In the genomic region with DNA sequence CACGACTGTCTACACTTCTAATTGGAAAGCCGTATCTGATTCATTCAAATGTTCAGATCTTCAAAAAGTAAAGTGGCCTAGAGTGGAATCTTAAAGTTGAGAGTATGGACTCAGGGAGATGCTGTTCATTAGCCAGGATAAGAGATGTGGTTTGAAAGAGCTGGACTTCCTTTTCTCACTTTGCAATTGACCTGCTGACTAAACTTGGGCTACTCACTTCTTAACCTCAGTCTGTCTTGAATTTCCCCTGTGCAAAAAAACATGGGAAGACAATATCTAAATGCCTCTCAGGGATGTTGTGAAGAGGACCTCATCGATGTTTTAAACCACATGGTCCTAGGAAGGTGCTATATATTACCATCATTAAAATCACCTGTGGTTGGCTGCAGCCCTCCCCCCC, we compare ENCODE assay signal across 15 cellular contexts.
A peak's percentile ranks its signal among the peaks of the same experiment; 100 is the strongest.
DNase-seq lines count a peak whose midpoint lies in the region; ATAC-seq and TF ChIP-seq lines count a peak whose summit lies in the region.
"Had no signal": no experiment of that assay in that cellular context is flagged by ENCODE, and none has a peak within 500 bp of the region (broad histone marks: within the 10 kb centered on the region; RNA-seq: fewer than 3 reads in every experiment).

No MANE protein-coding gene starts in this region.

- peak overlapping the region; percentile 35 for H3K27ac Mint-ChIP-seq in activated T-helper 1 cell treated with anti-CD3 and anti-CD28 coated beads, Interleukin-12 subunit alpha, Interleukin-12 subunit beta, Interleukin-2, Interleukin-4 antibody, amounts not matched to agents 30 ng/mL and 10 ng/mL and 1 ng/mL, durations not matched to agents 14 hours and 24 hours and 36 hours

- H3K4me3 Mint-ChIP-seq in activated T-helper 1 cell treated with anti-CD3 and anti-CD28 coated beads, Interleukin-12 subunit alpha, Interleukin-12 subunit beta, Interleukin-2, Interleukin-4 antibody, amounts not matched to agents 30 ng/mL and 10 ng/mL and 1 ng/mL, durations not matched to agents 14 hours and 24 hours and 36 hours, result peak overlapping the region; percentile 15
- H3K4me3 Mint-ChIP-seq: CD4-positive, alpha-beta T cell; neural crest cell had no signal

- H3K9me3 Mint-ChIP-seq in activated T-helper 1 cell treated with anti-CD3 and anti-CD28 coated beads, Interleukin-12 subunit alpha, Interleukin-12 subunit beta, Interleukin-2, Interleukin-4 antibody, amounts not matched to agents 30 ng/mL and 10 ng/mL and 1 ng/mL, durations not matched to agents 14 hours and 24 hours and 36 hours, result no peaks in the 10 kb centered on the region
- H3K9me3 Mint-ChIP-seq: CD4-positive, alpha-beta T cell had no signal

- TF ChIP-seq CTCF in GM13977 (IDR thresholded peaks at IDR 0.05; ENCODE audit: extremely low read depth, insufficient read depth, missing control alignments), result no peak

- DNase-seq in DMS79 (lab: John Stamatoyannopoulos, UW) (peak; percentile 5), DMS153 (lab: John Stamatoyannopoulos, UW) (no peak), GM03348 (ENCODE audit: low spot score) (no peak), GM13977 (ENCODE audit: low spot score) (no peak), NCI-H526 treated with DMSO at 0.1 percent for 48 hours (lab: John Stamatoyannopoulos, UW) (no peak)
- DNase-seq in activated T-helper 1 cell treated with anti-CD3 and anti-CD28 coated beads, Interleukin-12 subunit alpha, Interleukin-12 subunit beta, Interleukin-2, Interleukin-4 antibody, amounts not matched to agents 30 ng/mL and 10 ng/mL and 1 ng/mL, durations not matched to agents 14 hours and 24 hours and 36 hours (ENCODE audit: low spot score), result no peak
- DNase-seq: activated CD8-positive, alpha-beta memory T cell treated with anti-CD3 and anti-CD28 coated beads, Interleukin-2, amount 50 U/mL, for 4 hours; CD4-positive, alpha-beta T cell; effector CD8-positive, alpha-beta T cell; KG1; PC-9 had no signal

- no peaks in the 10 kb centered on the region for H3K27me3 Mint-ChIP-seq in activated T-helper 1 cell treated with anti-CD3 and anti-CD28 coated beads, Interleukin-12 subunit alpha, Interleukin-12 subunit beta, Interleukin-2, Interleukin-4 antibody, amounts not matched to agents 30 ng/mL and 10 ng/mL and 1 ng/mL, durations not matched to agents 14 hours and 24 hours and 36 hours (ENCODE audit: insufficient read depth)
- H3K27me3 Mint-ChIP-seq: CD4-positive, alpha-beta T cell had no signal

- peaks cover 78% of the 10 kb centered on the region for H3K4me1 Mint-ChIP-seq in activated T-helper 1 cell treated with anti-CD3 and anti-CD28 coated beads, Interleukin-12 subunit alpha, Interleukin-12 subunit beta, Interleukin-2, Interleukin-4 antibody, amounts not matched to agents 30 ng/mL and 10 ng/mL and 1 ng/mL, durations not matched to agents 14 hours and 24 hours and 36 hours (ENCODE audit: low read depth)

- in situ Hi-C loops in GM13977 (cut with MboI; ENCODE audit: low pct_unique_long_range_greater_than_20kb, low sequenced_read_pairs, unreplicated experiment), result no loop called here

- H3K36me3 Mint-ChIP-seq in activated T-helper 1 cell treated with anti-CD3 and anti-CD28 coated beads, Interleukin-12 subunit alpha, Interleukin-12 subunit beta, Interleukin-2, Interleukin-4 antibody, amounts not matched to agents 30 ng/mL and 10 ng/mL and 1 ng/mL, durations not matched to agents 14 hours and 24 hours and 36 hours (ENCODE audit: low read depth), result peaks cover 48% of the 10 kb centered on the region

- intact Hi-C loops in activated T-helper 1 cell treated with anti-CD3 and anti-CD28 coated beads, Interleukin-12 subunit alpha, Interleukin-12 subunit beta, Interleukin-2, Interleukin-4 antibody, amounts not matched to agents 30 ng/mL and 10 ng/mL and 1 ng/mL, durations not matched to agents 14 hours and 24 hours and 36 hours (cut with micrococcal nuclease), result loop anchor here (2.0 kb wide), 3 partner anchors 21 to 47 kb away; no protein-coding TSS in a partner anchor

- ATAC-seq in GM18907 (IDR thresholded peaks at IDR 0.05; ENCODE audit: unreplicated experiment) (peak; percentile 67), HG02885 (IDR thresholded peaks at IDR 0.05; ENCODE audit: poor library complexity, unreplicated experiment) (peak; percentile 59)
- ATAC-seq: gastroesophageal sphincter had no signal
